In genomic region chr10:19788075-19788686, GRCh38 we compare ENCODE assay signal across 8 cellular contexts. TPM values are rescaled to one million over a fixed set of nuclear protein-coding genes. Genes with fewer than 3 reads are reported as not detected.
DNase-seq lines count a peak whose midpoint lies in the region; ATAC-seq and TF ChIP-seq lines count a peak whose summit lies in the region.

No MANE protein-coding gene starts in this region.

- no peaks in the 10 kb centered on the region for H3K27me3 ChIP-seq in WERI-Rb-1 (ENCODE audit: insufficient read depth, low read depth, severe bottlenecking)
- no peaks in the 10 kb centered on the region for H3K27me3 ChIP-seq in testis

- WGBS in testis, 2 donors, result 36% methylated on average over 3 of the region's 3 CpGs

- H3K9me3 ChIP-seq in WERI-Rb-1 (ENCODE audit: severe bottlenecking), result no peaks in the 10 kb centered on the region
- no peaks in the 10 kb centered on the region for H3K9me3 ChIP-seq in testis

- intact Hi-C loops in testis (cut with DNase I; ENCODE audit: low total_unique reads), result no loop called here

- H3K27ac ChIP-seq in WERI-Rb-1, result no peak overlapping the region
- H3K27ac ChIP-seq in testis, result no peak overlapping the region

- DNase-seq in DMS53 treated with DMSO at 0.1 percent for 48 hours (lab: John Stamatoyannopoulos, UW; ENCODE audit: unreplicated experiment), result peak; percentile 49
- peak; percentile 83 to 88 for DNase-seq in Kasumi-1 (lab: John Stamatoyannopoulos, UW)
- DNase-seq in WERI-Rb-1, result peak; percentile 8
- peak; percentile 66 for DNase-seq in iPS DF 4.7 (ENCODE audit: extremely low read depth, low spot score)
- peak; percentile 76 for DNase-seq in testis
- DNase-seq in activated CD8-positive, alpha-beta memory T cell treated with anti-CD3 and anti-CD28 coated beads for 24 hours, result no peak
- DNase-seq in NCI-H187 (lab: John Stamatoyannopoulos, UW), result no peak

- peak; percentile 75 for ATAC-seq in GM19438 (IDR thresholded peaks at IDR 0.05; ENCODE audit: low read depth, unreplicated experiment)

- TF ChIP-seq POLR2A in testis (IDR thresholded peaks at IDR 0.05), result no peak

- H3K36me3 ChIP-seq in WERI-Rb-1, result no peaks in the 10 kb centered on the region
- no peaks in the 10 kb centered on the region for H3K36me3 ChIP-seq in testis (ENCODE audit: low read depth, missing control alignments)

- no peak overlapping the region for H3K4me3 ChIP-seq in WERI-Rb-1 (ENCODE audit: low read depth, low read length)
- no peak overlapping the region for H3K4me3 ChIP-seq in testis

- TF ChIP-seq CTCF in WERI-Rb-1 (IDR thresholded peaks at IDR 0.05; ENCODE audit: low read depth, low read length) (peak; percentile 47), testis (IDR thresholded peaks at IDR 0.05) (peak; percentile 48 to 74 (median 57))

- no peaks in the 10 kb centered on the region for H3K4me1 ChIP-seq in testis

RNA-seq across cellular contexts. Expression of gene PLXDC2, which starts 28.1 kb away (rescaled TPM):
- total RNA-seq in testis, result 10 to 100 TPM; 53.6 to 81.7 TPM
- 27.5 TPM for polyA plus RNA-seq in testis (ENCODE audit: insufficient read depth, low read depth, low replicate concordance)

Comparison
In these comparisons a context has a peak if more than half of its experiments do, and no peak if none do; other contexts are left out.
1. DNase-seq: peak in DMS53 treated with DMSO at 0.1 percent for 48 hours (single experiment), Kasumi-1 (2 of 2), WERI-Rb-1 (single experiment), iPS DF 4.7 (single experiment) and testis (single experiment); none in activated CD8-positive, alpha-beta memory T cell treated with anti-CD3 and anti-CD28 coated beads for 24 hours (single experiment) and NCI-H187 (0 of 2).